ENCODE assay signal across 8 cellular contexts in the genomic region with DNA sequence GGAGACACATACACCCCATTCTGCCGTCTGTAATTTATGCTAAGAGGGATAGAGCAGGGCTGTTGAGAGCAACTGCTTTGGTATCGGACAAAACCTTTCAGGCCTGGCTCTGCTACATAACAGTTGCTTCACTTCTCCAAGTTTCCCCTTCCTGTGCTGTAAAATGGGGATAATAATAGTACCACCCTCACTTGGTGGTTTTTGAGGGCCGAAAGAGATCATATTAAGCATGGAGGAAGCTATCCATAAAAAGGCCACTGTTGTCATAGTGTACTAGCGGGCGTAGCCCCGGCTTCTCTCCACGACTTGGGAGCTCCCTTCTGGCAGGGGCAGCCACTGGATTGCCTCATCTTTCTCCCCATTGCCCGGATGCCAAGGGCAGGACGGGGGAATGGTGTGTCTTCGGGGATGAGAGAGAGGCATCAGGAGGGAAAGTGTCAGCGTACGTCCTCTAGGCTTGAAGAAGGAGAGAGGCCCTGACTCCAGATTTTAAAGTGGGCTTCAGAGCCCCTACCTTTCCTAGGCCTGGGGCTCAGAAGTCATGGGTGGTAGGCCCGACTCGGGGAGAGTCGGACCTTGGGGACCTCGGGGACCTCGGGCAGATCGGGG. TPM values are rescaled to one million over a fixed set of nuclear protein-coding genes. Genes with fewer than 3 reads are reported as not detected.
A peak's percentile ranks its signal among the peaks of the same experiment; 100 is the strongest.
DNase-seq lines count a peak whose midpoint lies in the region; ATAC-seq lines count a peak whose summit lies in the region.

No MANE protein-coding gene starts in this region.

- H3K4me3 Mint-ChIP-seq in T-helper 2 cell treated with Interferon-gamma antibody and Interleukin-4, amounts not matched to agents 5 μg/mL and 100 μg/mL, for 36 hours: peak overlapping the region; percentile 96
- H3K4me3 Mint-ChIP-seq in activated CD8-positive, alpha-beta T cell treated with anti-CD3 and anti-CD28 coated beads, Interleukin-2, amount 10 ng/mL, durations not matched to agents 7 days and 5 days: peak overlapping the region; percentile 91

- no peaks in the 10 kb centered on the region for H3K36me3 Mint-ChIP-seq in T-helper 2 cell treated with Interferon-gamma antibody and Interleukin-4, amounts not matched to agents 5 μg/mL and 100 μg/mL, for 36 hours (ENCODE audit: low read depth)
- no peaks in the 10 kb centered on the region for H3K36me3 Mint-ChIP-seq in activated CD8-positive, alpha-beta T cell treated with anti-CD3 and anti-CD28 coated beads, Interleukin-2, amount 10 ng/mL, durations not matched to agents 7 days and 5 days (ENCODE audit: low read depth)

- no peaks in the 10 kb centered on the region for H3K9me3 ChIP-seq in iPS-18c (ENCODE audit: control insufficient read depth, insufficient read depth, low read length)

- H3K4me3 ChIP-seq in iPS-18c (ENCODE audit: insufficient read depth, low read depth, low read length): peak overlapping the region; percentile 46

- H3K27ac ChIP-seq in temporal lobe (ENCODE audit: low read depth, low read length): peak overlapping the region; percentile 64

- H3K9me3 Mint-ChIP-seq in T-helper 2 cell treated with Interferon-gamma antibody and Interleukin-4, amounts not matched to agents 5 μg/mL and 100 μg/mL, for 36 hours: no peaks in the 10 kb centered on the region
- H3K9me3 Mint-ChIP-seq in activated CD8-positive, alpha-beta T cell treated with anti-CD3 and anti-CD28 coated beads, Interleukin-2, amount 10 ng/mL, durations not matched to agents 7 days and 5 days (ENCODE audit: insufficient read depth): no peaks in the 10 kb centered on the region

- peaks cover 14% of the 10 kb centered on the region for H3K4me1 Mint-ChIP-seq in T-helper 2 cell treated with Interferon-gamma antibody and Interleukin-4, amounts not matched to agents 5 μg/mL and 100 μg/mL, for 36 hours (ENCODE audit: low read depth)
- peaks cover 19% of the 10 kb centered on the region for H3K4me1 Mint-ChIP-seq in activated CD8-positive, alpha-beta T cell treated with anti-CD3 and anti-CD28 coated beads, Interleukin-2, amount 10 ng/mL, durations not matched to agents 7 days and 5 days (ENCODE audit: low read depth)

- POLR2A ChIA-PET in activated CD8-positive, alpha-beta T cell treated with anti-CD3 and anti-CD28 coated beads, Interleukin-2, amount 10 ng/mL, durations not matched to agents 7 days and 5 days (lab: Charles Lee): no interaction called here

- no peak for DNase-seq in T-helper 2 cell treated with Interferon-gamma antibody and Interleukin-4, amounts not matched to agents 5 μg/mL and 100 μg/mL, for 36 hours (ENCODE audit: low spot score)
- DNase-seq in T-helper 2 cell (no peak), HuH-7 (ENCODE audit: low spot score) (no peak)
- no peak for DNase-seq in activated CD8-positive, alpha-beta T cell treated with anti-CD3 and anti-CD28 coated beads, Interleukin-2, amount 10 ng/mL, durations not matched to agents 7 days and 5 days
- no peak for DNase-seq in stimulated activated CD4-positive, alpha-beta T cell treated with anti-CD3 and anti-CD28 coated beads, Interleukin-12 subunit alpha, Interleukin-12 subunit beta, amount 100 ng/mL, for 4 hours

- ATAC-seq in activated CD8-positive, alpha-beta T cell treated with anti-CD3 and anti-CD28 coated beads, Interleukin-2, amount 10 ng/mL, durations not matched to agents 7 days and 5 days: no peak
- ATAC-seq in HG02970 (IDR thresholded peaks at IDR 0.05; ENCODE audit: low FRiP score, unreplicated experiment): no peak

- CTCF ChIA-PET in activated CD8-positive, alpha-beta T cell treated with anti-CD3 and anti-CD28 coated beads, Interleukin-2, amount 10 ng/mL, durations not matched to agents 7 days and 5 days (lab: Charles Lee): interaction anchor here (1.8 to 5.4 kb wide), 3 partner anchors 19 to 78 kb away, joined by 6 to 27 read pairs (median 18); no protein-coding TSS in a partner anchor

- H3K27ac Mint-ChIP-seq in T-helper 2 cell treated with Interferon-gamma antibody and Interleukin-4, amounts not matched to agents 5 μg/mL and 100 μg/mL, for 36 hours: no peak overlapping the region
- peak overlapping the region; percentile 78 for H3K27ac Mint-ChIP-seq in activated CD8-positive, alpha-beta T cell treated with anti-CD3 and anti-CD28 coated beads, Interleukin-2, amount 10 ng/mL, durations not matched to agents 7 days and 5 days

- H3K27me3 Mint-ChIP-seq in T-helper 2 cell treated with Interferon-gamma antibody and Interleukin-4, amounts not matched to agents 5 μg/mL and 100 μg/mL, for 36 hours (ENCODE audit: low read depth): peaks cover 11% of the 10 kb centered on the region
- H3K27me3 Mint-ChIP-seq in activated CD8-positive, alpha-beta T cell treated with anti-CD3 and anti-CD28 coated beads, Interleukin-2, amount 10 ng/mL, durations not matched to agents 7 days and 5 days (ENCODE audit: low read depth): peaks cover 2% of the 10 kb centered on the region

RNA-seq across cellular contexts. Expression of gene MFSD2A, which starts 0.6 kb away (rescaled TPM):
- 1 to 10 TPM; 4.1 TPM for total RNA-seq in activated CD8-positive, alpha-beta T cell treated with anti-CD3 and anti-CD28 coated beads, Interleukin-2, amount 10 ng/mL, durations not matched to agents 7 days and 5 days
- 18.7 TPM for total RNA-seq in temporal lobe

RNA-seq across cellular contexts. Expression of gene MYCL, which starts 52.6 kb away (rescaled TPM):
- not detected for total RNA-seq in activated CD8-positive, alpha-beta T cell treated with anti-CD3 and anti-CD28 coated beads, Interleukin-2, amount 10 ng/mL, durations not matched to agents 7 days and 5 days
- 7.4 TPM for total RNA-seq in temporal lobe
